In the genomic region with DNA sequence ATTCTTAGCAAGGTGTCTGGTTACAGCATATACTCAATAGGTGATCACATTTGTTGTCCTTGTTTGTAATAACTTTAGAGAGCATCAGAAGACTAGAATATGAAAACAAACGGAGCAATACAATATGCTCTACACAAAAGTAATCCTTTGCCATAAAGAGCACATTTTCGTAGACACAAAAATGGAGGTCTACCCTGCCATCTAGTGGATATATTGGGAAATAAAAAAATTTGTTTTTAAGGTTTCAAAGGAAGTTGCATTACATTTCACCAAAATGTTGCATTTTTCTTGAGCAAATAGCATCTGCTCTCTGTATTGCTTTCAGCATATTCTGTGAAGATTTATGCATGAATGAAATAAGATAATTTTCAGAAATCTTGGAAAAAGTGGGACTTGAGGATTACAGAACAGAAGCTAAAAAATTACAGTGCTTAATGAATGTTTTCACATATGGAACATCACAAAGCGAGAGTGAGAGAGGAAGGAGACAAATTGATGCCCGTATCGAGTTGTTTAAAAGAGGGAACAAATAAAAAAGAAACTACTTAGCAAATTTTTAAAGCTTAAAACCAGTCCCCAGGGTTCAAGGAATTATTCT, we compare ENCODE assay signal across 8 cellular contexts.
A peak's percentile ranks its signal among the peaks of the same experiment; 100 is the strongest.
DNase-seq lines count a peak whose midpoint lies in the region; ATAC-seq and TF ChIP-seq lines count a peak whose summit lies in the region.

No MANE protein-coding gene starts in this region.

- peak; percentile 55 for ATAC-seq in HG02981 (IDR thresholded peaks at IDR 0.05; ENCODE audit: unreplicated experiment)
- no peak for ATAC-seq in HG02970 (IDR thresholded peaks at IDR 0.05; ENCODE audit: low FRiP score, unreplicated experiment)

- TF ChIP-seq CTCF in fibroblast of villous mesenchyme (IDR thresholded peaks at IDR 0.05; ENCODE audit: insufficient read depth, low read depth, low read length) = peak; percentile 54

- H3K4me3 ChIP-seq in fibroblast of villous mesenchyme (ENCODE audit: low read depth, low read length) (no peak overlapping the region), skeletal muscle cell (ENCODE audit: low read depth, low read length) (peak overlapping the region; percentile 24)

- DNase-seq in NCI-H2081 (lab: John Stamatoyannopoulos, UW) (peak; percentile 46 to 68), NCI-H2081 treated with DMSO at 0.1 percent for 48 hours (lab: John Stamatoyannopoulos, UW) (no peak), RPMI7951 (ENCODE audit: low read depth) (peak; percentile 37), fibroblast of villous mesenchyme (ENCODE audit: low read depth) (peak; percentile 56), skeletal muscle cell (ENCODE audit: low read depth) (no peak), NCI-H187 (lab: John Stamatoyannopoulos, UW) (no peak)

Comparison
In these comparisons a context has a peak if more than half of its experiments do, and no peak if none do; other contexts are left out.
1. DNase-seq: peak in NCI-H2081 (2 of 2), RPMI7951 (single experiment) and fibroblast of villous mesenchyme (single experiment); none in NCI-H2081 treated with DMSO at 0.1 percent for 48 hours (single experiment), skeletal muscle cell (single experiment) and NCI-H187 (0 of 2).